Comparison of ENCODE assay signal across 8 cellular contexts in genomic region chr1:55478742-55479141, GRCh38.
DNase-seq lines count a peak whose midpoint lies in the region; ATAC-seq and TF ChIP-seq lines count a peak whose summit lies in the region.

No MANE protein-coding gene starts in this region.

- no peaks in the 10 kb centered on the region for H4K20me1 ChIP-seq in PC-3 (ENCODE audit: low read length)

- no peak overlapping the region for H3K4me3 ChIP-seq in PC-3 (ENCODE audit: low read length)
- no peak overlapping the region for H3K4me3 ChIP-seq in fibroblast of the aortic adventitia (ENCODE audit: low read depth, low read length)

- no peaks in the 10 kb centered on the region for H3K36me3 ChIP-seq in PC-3 (ENCODE audit: low read depth, low read length)

- H3K9me3 ChIP-seq in PC-3 (ENCODE audit: low read length) = no peaks in the 10 kb centered on the region

- CTCF ChIA-PET in HEK293T (lab: Yijun Ruan, JAX) = interaction anchor here (0.9 to 1.7 kb wide), 6 partner anchors 26 to 408 kb away, joined by 3 to 4 read pairs (median 3); no protein-coding TSS in a partner anchor
- CTCF ChIA-PET in PC-3 (lab: Charles Lee) = interaction anchor here (0.6 to 1.0 kb wide), 2 partner anchors 103 to 107 kb away, joined by 4 to 6 read pairs; no protein-coding TSS in a partner anchor

- H3K4me2 ChIP-seq in PC-3 (ENCODE audit: low read length) = no peak overlapping the region

- H3K9me2 ChIP-seq in PC-3 (replicated peaks; ENCODE audit: low read length) = no peaks in the 10 kb centered on the region

- H3K27ac ChIP-seq in PC-3 (ENCODE audit: low read length) = no peak overlapping the region

- H3F3A ChIP-seq in PC-3 (ENCODE audit: low read length, unreplicated experiment) = no peaks in the 10 kb centered on the region

- H3K27me3 ChIP-seq in PC-3 (ENCODE audit: low read length) = no peaks in the 10 kb centered on the region

- no TSS peak for BruUV-seq in PC-3 (replicated peaks; lab: Mats Ljungman, UMichigan)

- H2AFZ ChIP-seq in PC-3 (ENCODE audit: low read length) = no peak overlapping the region

- no peak overlapping the region for H3K9ac ChIP-seq in PC-3 (ENCODE audit: low read length)

- TF ChIP-seq CTCF in PC-3 (conservative IDR thresholded peaks at IDR 0.05; ENCODE audit: low read depth, low read length) (peak; percentile 70), fibroblast of the aortic adventitia (IDR thresholded peaks at IDR 0.05; ENCODE audit: insufficient read depth, low read length) (no peak), omental fat pad (IDR thresholded peaks at IDR 0.05) (no peak)

- no peaks in the 10 kb centered on the region for H3K79me2 ChIP-seq in PC-3 (ENCODE audit: low read length)

- H3K4me1 ChIP-seq in PC-3 (ENCODE audit: insufficient read depth, low read length) = peaks cover 13% of the 10 kb centered on the region

- POLR2A ChIA-PET in HEK293T (lab: Yijun Ruan, JAX) (no interaction called here), PC-3 (lab: Charles Lee; ENCODE audit: unreplicated experiment) (interaction anchor here (0.6 to 0.8 kb wide), 2 partner anchors 163 to 1093 kb away, joined by 3 to 7 read pairs; no protein-coding TSS in a partner anchor)

- intact Hi-C loops in PC-3 (cut with micrococcal nuclease) = loop anchor here (10.0 kb wide), 2 partner anchors 194 to 1096 kb away; partner anchors contain the start of gene PLPP3

- ATAC-seq in PC-3 (peak; percentile 58), HG03460 (IDR thresholded peaks at IDR 0.05; ENCODE audit: unreplicated experiment) (no peak), omental fat pad (ENCODE audit: low FRiP score) (no peak)

- DNase-seq in AG08395 (ENCODE audit: low spot score) (peak; percentile 29), HEK293T (ENCODE audit: extremely low spot score) (peak; percentile 28), PC-3 (peak; percentile 79), fibroblast of the aortic adventitia (ENCODE audit: low read depth) (peak; percentile 47), omental fat pad (ENCODE audit: low spot score) (no peak), dedifferentiated amniotic fluid mesenchymal stem cell (ENCODE audit: extremely low spot score) (no peak), 8988T (no peak)

TF ChIP-seq in HEK293T, 16 proteins besides CTCF, POLR2A, EP300 and RAD21:
- no peak for TF ChIP-seq HDGF (IDR thresholded peaks at IDR 0.05; ENCODE audit: borderline replicate concordance)
- TF ChIP-seq LEF1 (IDR thresholded peaks at IDR 0.05; ENCODE audit: borderline replicate concordance) = no peak
- TF ChIP-seq CTBP1 (IDR thresholded peaks at IDR 0.05; ENCODE audit: borderline replicate concordance) = no peak
- TF ChIP-seq NFRKB (IDR thresholded peaks at IDR 0.05) = no peak
- TF ChIP-seq PKNOX1 (IDR thresholded peaks at IDR 0.05) = peak; percentile 76
- no peak for TF ChIP-seq SUZ12 (IDR thresholded peaks at IDR 0.05)
TF ChIP-seq in HEK293T: peak in this region for 1.

Comparison
In these comparisons a context has a peak if more than half of its experiments do, and no peak if none do; other contexts are left out.
1. DNase-seq: peak in AG08395 (single experiment), HEK293T (single experiment), PC-3 (single experiment) and fibroblast of the aortic adventitia (single experiment); none in omental fat pad (single experiment), dedifferentiated amniotic fluid mesenchymal stem cell (single experiment) and 8988T (single experiment).